8 cellular contexts compared by ENCODE assay signal in the genomic region with DNA sequence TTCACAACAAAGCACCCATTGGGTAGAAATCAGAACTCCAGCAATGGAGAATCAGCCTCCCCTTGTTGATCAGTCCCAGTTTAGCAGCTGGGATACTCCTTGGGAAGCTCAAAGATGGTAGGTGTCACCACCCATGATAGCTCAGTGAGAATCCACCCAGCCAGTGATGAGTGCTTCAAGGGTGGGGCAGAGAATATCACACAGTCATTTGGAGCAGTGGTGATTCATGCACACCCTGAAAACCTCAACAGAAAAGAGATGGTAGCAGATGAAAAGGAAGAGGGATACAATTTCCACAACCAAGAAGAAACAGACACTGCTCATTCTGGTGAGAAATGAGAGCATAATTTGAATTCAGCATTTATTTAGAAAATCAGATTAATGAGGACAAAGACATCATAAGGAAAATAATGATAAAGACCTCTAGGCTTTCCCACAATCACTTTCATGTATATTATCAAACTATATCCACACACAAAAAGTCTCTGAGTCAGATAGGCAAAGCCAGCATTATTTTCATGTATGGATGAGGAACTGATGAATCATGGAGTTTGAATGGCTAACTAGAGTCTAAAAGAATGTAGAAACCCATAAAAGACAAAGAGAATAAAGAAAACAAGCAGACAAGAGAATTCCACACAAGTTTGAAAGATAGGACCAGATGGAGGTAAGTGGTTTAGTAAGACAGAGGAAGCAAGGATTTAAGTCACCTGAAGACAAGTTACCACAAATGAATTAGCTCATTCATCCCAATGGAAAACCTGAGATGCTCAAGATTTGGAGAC.
DNase-seq lines count a peak whose midpoint lies in the region; ATAC-seq lines count a peak whose summit lies in the region.
"Had no signal": no experiment of that assay in that cellular context is flagged by ENCODE, and none has a peak within 500 bp of the region (broad histone marks: within the 10 kb centered on the region; RNA-seq: fewer than 3 reads in every experiment).

No MANE protein-coding gene starts in this region.

- ATAC-seq in GM19035 (IDR thresholded peaks at IDR 0.05; ENCODE audit: unreplicated experiment) (peak; percentile 42), HG02981 (IDR thresholded peaks at IDR 0.05; ENCODE audit: unreplicated experiment) (peak; percentile 51)

- no peak overlapping the region for H3K27ac Mint-ChIP-seq in activated T-helper 2 cell treated with anti-CD3 and anti-CD28 coated beads, Interferon-gamma antibody, Interleukin-2, Interleukin-4, amounts not matched to agents 10 μg/mL and 5 μg/mL and 100 μg/mL, durations not matched to agents 14 hours and 24 hours and 36 hours

- no peaks in the 10 kb centered on the region for H3K36me3 Mint-ChIP-seq in activated T-helper 2 cell treated with anti-CD3 and anti-CD28 coated beads, Interferon-gamma antibody, Interleukin-2, Interleukin-4, amounts not matched to agents 10 μg/mL and 5 μg/mL and 100 μg/mL, durations not matched to agents 14 hours and 24 hours and 36 hours (ENCODE audit: low read depth)

- intact Hi-C loops in activated T-helper 2 cell treated with anti-CD3 and anti-CD28 coated beads, Interferon-gamma antibody, Interleukin-2, Interleukin-4, amounts not matched to agents 10 μg/mL and 5 μg/mL and 100 μg/mL, durations not matched to agents 14 hours and 24 hours and 36 hours (cut with micrococcal nuclease) = loop anchor here (1.0 to 10.0 kb wide), 8 partner anchors 26 to 853 kb away; partner anchors contain the start of genes AP3S1, ATG12 and FEM1C

- in situ Hi-C loops in G401 (cut with HindIII; ENCODE audit: low sequenced_read_pairs) = no loop called here

- peak; percentile 37 for DNase-seq in activated T-helper 2 cell treated with anti-CD3 and anti-CD28 coated beads, Interferon-gamma antibody, Interleukin-2, Interleukin-4, amounts not matched to agents 10 μg/mL and 5 μg/mL and 100 μg/mL, durations not matched to agents 14 hours and 24 hours and 36 hours (ENCODE audit: low spot score)
- DNase-seq in renal cortical epithelial cell (ENCODE audit: low read depth) (peak; percentile 93), NCI-H748 treated with DMSO at 0.1 percent for 48 hours (lab: John Stamatoyannopoulos, UW) (no peak), ureter (ENCODE audit: low spot score) (no peak), G401 (ENCODE audit: low spot score) (no peak)
- DNase-seq: T-helper 9 cell had no signal

- peaks cover 6% of the 10 kb centered on the region for H3K4me1 Mint-ChIP-seq in activated T-helper 2 cell treated with anti-CD3 and anti-CD28 coated beads, Interferon-gamma antibody, Interleukin-2, Interleukin-4, amounts not matched to agents 10 μg/mL and 5 μg/mL and 100 μg/mL, durations not matched to agents 14 hours and 24 hours and 36 hours (ENCODE audit: low read depth)

- H3K4me3 Mint-ChIP-seq in activated T-helper 2 cell treated with anti-CD3 and anti-CD28 coated beads, Interferon-gamma antibody, Interleukin-2, Interleukin-4, amounts not matched to agents 10 μg/mL and 5 μg/mL and 100 μg/mL, durations not matched to agents 14 hours and 24 hours and 36 hours (ENCODE audit: low read depth) = peak overlapping the region; percentile 27

- H3K9me3 Mint-ChIP-seq in activated T-helper 2 cell treated with anti-CD3 and anti-CD28 coated beads, Interferon-gamma antibody, Interleukin-2, Interleukin-4, amounts not matched to agents 10 μg/mL and 5 μg/mL and 100 μg/mL, durations not matched to agents 14 hours and 24 hours and 36 hours = no peaks in the 10 kb centered on the region

- H3K27me3 Mint-ChIP-seq in activated T-helper 2 cell treated with anti-CD3 and anti-CD28 coated beads, Interferon-gamma antibody, Interleukin-2, Interleukin-4, amounts not matched to agents 10 μg/mL and 5 μg/mL and 100 μg/mL, durations not matched to agents 14 hours and 24 hours and 36 hours (ENCODE audit: low read depth) = peaks cover 39% of the 10 kb centered on the region

Comparison
In these comparisons a context has a peak if more than half of its experiments do, and no peak if none do; other contexts are left out.
1. DNase-seq: peak in activated T-helper 2 cell treated with anti-CD3 and anti-CD28 coated beads, Interferon-gamma antibody, Interleukin-2, Interleukin-4, amounts not matched to agents 10 μg/mL and 5 μg/mL and 100 μg/mL, durations not matched to agents 14 hours and 24 hours and 36 hours (single experiment) and renal cortical epithelial cell (single experiment); none in NCI-H748 treated with DMSO at 0.1 percent for 48 hours (single experiment), ureter (single experiment) and G401 (single experiment).